21 cellular contexts compared by ENCODE assay signal in genomic region chr16:87634411-87634810, GRCh38. TPM values are rescaled to one million over a fixed set of nuclear protein-coding genes. Genes with fewer than 3 reads are reported as not detected.
DNase-seq lines count a peak whose midpoint lies in the region; ATAC-seq and TF ChIP-seq lines count a peak whose summit lies in the region.
"Had no signal": no experiment of that assay in that cellular context is flagged by ENCODE, and none has a peak within 500 bp of the region (broad histone marks: within the 10 kb centered on the region; RNA-seq: fewer than 3 reads in every experiment).

No MANE protein-coding gene starts in this region.

- H3K14ac ChIP-seq in neuronal stem cell (ENCODE audit: low read length): peak overlapping the region; percentile 31

- H4K8ac ChIP-seq in neuronal stem cell (ENCODE audit: low read depth, low read length): no peak overlapping the region

- H3K9me3 Mint-ChIP-seq in central memory CD8-positive, alpha-beta T cell: peaks cover 6% of the 10 kb centered on the region

- H3K4me3 Mint-ChIP-seq in central memory CD8-positive, alpha-beta T cell: peak overlapping the region; percentile 81
- H3K4me3 Mint-ChIP-seq: CD14-positive monocyte; CD4-positive, CD25-positive, alpha-beta regulatory T cell had no signal

- H3K9me3 ChIP-seq in NT2/D1 (ENCODE audit: insufficient read depth, low read length): no peaks in the 10 kb centered on the region
- H3K9me3 ChIP-seq in neuronal stem cell (replicated peaks in 1 of 2; ENCODE audit: control insufficient read depth in 2 of 2, insufficient read depth in 1 of 2, low read depth in 1 of 2, low read length in 2 of 2): peaks cover 2 to 5% of the 10 kb centered on the region in 2 donors
- peaks cover 0 to 3% of the 10 kb centered on the region in 2 donors for H3K9me3 ChIP-seq in ovary
- H3K9me3 ChIP-seq: BE2C had no signal

- H3K79me1 ChIP-seq in neuronal stem cell (ENCODE audit: low read depth, low read length): no peaks in the 10 kb centered on the region

- no peak for TF ChIP-seq EP300 in ovary (IDR thresholded peaks at IDR 0.05)

- H3K27ac ChIP-seq in neuronal stem cell (replicated peaks; ENCODE audit: low read length) (no peak overlapping the region), ovary (no peak overlapping the region)
- H3K27ac ChIP-seq: BLaER1 had no signal

- no peak overlapping the region for H3K4me2 ChIP-seq in neuronal stem cell (ENCODE audit: insufficient read depth, low read length, poor library complexity, severe bottlenecking)

- WGBS in neuronal stem cell (ENCODE audit: extremely low coverage in 2 of 2, insufficient read length in 2 of 2, insufficient replicate concordance in 1 of 2), 2 donors: no CpG with 5 or more reads among the region's 14 CpGs
- WGBS in ovary, 3 donors: 82 to 93% (median 83%) methylated on average over 12 to 14 of the region's 14 CpGs

- peaks cover 12% of the 10 kb centered on the region for H3K4me1 Mint-ChIP-seq in central memory CD8-positive, alpha-beta T cell

- H3K9ac ChIP-seq in NT2/D1 (ENCODE audit: insufficient read length, low read depth) (peak overlapping the region; percentile 4), neuronal stem cell (ENCODE audit: low read depth, low read length, poor library complexity) (no peak overlapping the region)
- H3K9ac ChIP-seq: BLaER1 had no signal

- no peak overlapping the region for H3K4ac ChIP-seq in neuronal stem cell (ENCODE audit: low read length)

- intact Hi-C loops in Right ventricle myocardium inferior (cut with DNase I) (loop anchor here (2.0 to 10.0 kb wide), 2 partner anchors 46 to 320 kb away; partner anchors contain the start of gene C16orf95), cardiac septum (cut with DNase I) (loop anchor here (2.0 to 10.0 kb wide), 2 partner anchors 46 to 320 kb away; partner anchors contain the start of gene C16orf95), ovary (cut with DNase I) (loop anchor here in 3 of 4 donors (10.0 kb wide), 2 partner anchors 80 to 220 kb away; no protein-coding TSS in a partner anchor)

- peaks cover 1% of the 10 kb centered on the region for H3K36me3 Mint-ChIP-seq in central memory CD8-positive, alpha-beta T cell (ENCODE audit: insufficient read depth)
- H3K36me3 Mint-ChIP-seq: CD14-positive monocyte; CD4-positive, alpha-beta memory T cell; CD4-positive, CD25-positive, alpha-beta regulatory T cell had no signal

- H2BK12ac ChIP-seq in neuronal stem cell (ENCODE audit: low read length): no peak overlapping the region

- no peak overlapping the region for H2BK15ac ChIP-seq in neuronal stem cell (ENCODE audit: low read length)

- H3K27me3 ChIP-seq in NT2/D1 (ENCODE audit: insufficient read depth, insufficient read length) (peaks cover 3% of the 10 kb centered on the region), neuronal stem cell (ENCODE audit: control insufficient read depth in 3 of 3, insufficient read depth in 3 of 3, low read depth in 1 of 3, low read length in 3 of 3) (peaks cover 0 to 24% (median 5%) of the 10 kb centered on the region in 3 experiments), ovary (no peaks in the 10 kb centered on the region)
- H3K27me3 ChIP-seq: BLaER1 had no signal

- no peak overlapping the region for H3K23ac ChIP-seq in neuronal stem cell (ENCODE audit: low read depth, low read length, poor library complexity)

- POLR2A ChIA-PET in GM10248 (lab: Yijun Ruan, JAX): no interaction called here

- peak; percentile 37 for DNase-seq in Right ventricle myocardium inferior (ENCODE audit: missing footprints)
- no peak for DNase-seq in cardiac septum (ENCODE audit: low spot score)
- DNase-seq in NT2/D1 (ENCODE audit: low read depth, low spot score): no peak
- no peak for DNase-seq in central memory CD8-positive, alpha-beta T cell (ENCODE audit: low spot score in 2 of 2)
- DNase-seq in neuronal stem cell (ENCODE audit: low spot score): no peak
- DNase-seq in ovary: no peak
- no peak for DNase-seq in activated T-cell treated with anti-CD3 and anti-CD28 coated beads, Interleukin-2, amount 50 U/mL, for 48 hours
- no peak for DNase-seq in GM10248 (ENCODE audit: extremely low spot score)
- DNase-seq: 8988T; ACHN; BE2C; C1 segment of cervical spinal cord; CD4-positive, alpha-beta memory T cell; CD4-positive, CD25-positive, alpha-beta regulatory T cell; CD8-positive, alpha-beta memory T cell; COR-L47; DMS79 treated with DMSO at 0.1 percent for 48 hours; GF-D8 had no signal

- H2AFZ ChIP-seq in neuronal stem cell (ENCODE audit: low read length): no peak overlapping the region

- TF ChIP-seq CTCF in ovary (IDR thresholded peaks at IDR 0.05) (no peak), GM10248 (IDR thresholded peaks at IDR 0.05; ENCODE audit: control extremely low read depth, extremely low read depth, low read depth, missing control alignments) (no peak)

- no peak for TF ChIP-seq POLR2A in ovary (IDR thresholded peaks at IDR 0.05)

- no peak overlapping the region for H2AK5ac ChIP-seq in neuronal stem cell (ENCODE audit: low read depth, low read length)

- H2BK5ac ChIP-seq in neuronal stem cell (ENCODE audit: low read length): peak overlapping the region; percentile 72

- H3K4me3 ChIP-seq in NT2/D1 (ENCODE audit: insufficient read length, low read depth): no peak overlapping the region
- no peak overlapping the region for H3K4me3 ChIP-seq in neuronal stem cell (ENCODE audit: low read length in 2 of 2)
- no peak overlapping the region for H3K4me3 ChIP-seq in ovary
- H3K4me3 ChIP-seq: BLaER1, GM12878 had no signal

- H3K18ac ChIP-seq in neuronal stem cell (ENCODE audit: low read length): peak overlapping the region; percentile 25

- H3K36me3 ChIP-seq in NT2/D1 (ENCODE audit: insufficient read depth, insufficient read length, low read length) (no peaks in the 10 kb centered on the region), neuronal stem cell (replicated peaks in 1 of 2; ENCODE audit: control insufficient read depth in 2 of 2, insufficient read depth in 2 of 2, low read length in 2 of 2) (peaks cover 0 to 1% of the 10 kb centered on the region in 2 donors), ovary (no peaks in the 10 kb centered on the region)
- H3K36me3 ChIP-seq: BE2C, BLaER1 had no signal

- H3K27me3 Mint-ChIP-seq in central memory CD8-positive, alpha-beta T cell: peaks cover 34% of the 10 kb centered on the region

- no peak overlapping the region for H3K27ac Mint-ChIP-seq in central memory CD8-positive, alpha-beta T cell (ENCODE audit: low read depth)
- H3K27ac Mint-ChIP-seq: CD14-positive monocyte; CD4-positive, CD25-positive, alpha-beta regulatory T cell had no signal

- ATAC-seq in Right ventricle myocardium inferior: no peak
- no peak for ATAC-seq in central memory CD8-positive, alpha-beta T cell (replicated peaks; ENCODE audit: extremely low read depth, poor library complexity, severe bottlenecking)
- ATAC-seq: GM12878 had no signal

- H3K4me1 ChIP-seq in NT2/D1 (ENCODE audit: insufficient read depth, insufficient read length) (peaks cover 8% of the 10 kb centered on the region), neuronal stem cell (ENCODE audit: control insufficient read depth in 2 of 2, insufficient read depth in 1 of 2, low read depth in 1 of 2, low read length in 2 of 2) (peaks cover 3% of the 10 kb centered on the region in 2 donors), ovary (ENCODE audit: insufficient read depth) (no peaks in the 10 kb centered on the region)
- H3K4me1 ChIP-seq: BE2C had no signal

- CTCF ChIA-PET in GM10248 (lab: Yijun Ruan, JAX): interaction anchor here (0.8 to 2.8 kb wide), 5 partner anchors 9 to 1070 kb away, joined by 3 to 28 read pairs (median 5); no protein-coding TSS in a partner anchor

- no peak overlapping the region for H2BK120ac ChIP-seq in neuronal stem cell (ENCODE audit: low read depth, low read length)

- H4K91ac ChIP-seq in neuronal stem cell (ENCODE audit: low read depth, low read length, poor library complexity): no peak overlapping the region

RNA-seq across cellular contexts. Expression of gene JPH3, which starts 32.1 kb away (rescaled TPM):
- not detected for total RNA-seq in Right ventricle myocardium inferior
- 0.11 TPM for total RNA-seq in cardiac septum
- polyA plus RNA-seq in neuronal stem cell (2013, experiment 1 of 2): 18.1 TPM
- polyA plus RNA-seq in neuronal stem cell (2013, experiment 2 of 2): 17.6 TPM
- under 1 TPM in 4 of 7 donors, not detected in 3; 0.11 to 0.62 (median 0.47) TPM for total RNA-seq in ovary
- under 1 TPM; 0.22 to 0.23 TPM for polyA plus RNA-seq in ovary
- total RNA-seq: CD4-positive, CD25-positive, alpha-beta regulatory T cell; CD8-positive, alpha-beta memory T cell; GM12878 had no signal
- polyA plus RNA-seq: CD14-positive monocyte; CD4-positive, alpha-beta memory T cell; CD4-positive, CD25-positive, alpha-beta regulatory T cell; CD8-positive, alpha-beta memory T cell had no signal
